Comparison of ENCODE assay signal across 11 cellular contexts in genomic region chr11:68506908-68507307, GRCh38. TPM values are rescaled to one million over a fixed set of nuclear protein-coding genes. Genes with fewer than 3 reads are reported as not detected.
A peak's percentile ranks its signal among the peaks of the same experiment; 100 is the strongest.
DNase-seq lines count a peak whose midpoint lies in the region; ATAC-seq, FAIRE-seq and TF ChIP-seq lines count a peak whose summit lies in the region.
"Had no signal": no experiment of that assay in that cellular context is flagged by ENCODE, and none has a peak within 500 bp of the region (broad histone marks: within the 10 kb centered on the region; RNA-seq: fewer than 3 reads in every experiment).

No MANE protein-coding gene starts in this region.

- H3K36me3 ChIP-seq in CD4-positive, CD25-positive, alpha-beta regulatory T cell (ENCODE audit: control insufficient read depth, insufficient read depth, low read length): peaks cover 7% of the 10 kb centered on the region

- peaks cover 22% of the 10 kb centered on the region for H3K36me3 Mint-ChIP-seq in CD4-positive, CD25-positive, alpha-beta regulatory T cell
- H3K36me3 Mint-ChIP-seq: WTC11 had no signal

- H3K4me3 Mint-ChIP-seq in CD4-positive, CD25-positive, alpha-beta regulatory T cell: peak overlapping the region in 3 of 4 donors; percentile 27 to 66 (median 41)
- H3K4me3 Mint-ChIP-seq: WTC11 had no signal

- no peak for FAIRE-seq in RCC 7860 (lab: Jason Lieb, UNC)

- peak in 1 of 3 donors; percentile 11 for DNase-seq in CD4-positive, CD25-positive, alpha-beta regulatory T cell
- DNase-seq in NCI-H69 (lab: John Stamatoyannopoulos, UW) (peak; percentile 45), fibroblast of the aortic adventitia (ENCODE audit: low read depth) (no peak), RCC 7860 (ENCODE audit: low spot score) (no peak), GM10248 (ENCODE audit: extremely low spot score) (no peak)
- DNase-seq: NCI-H510A, SJCRH30 had no signal

- H3K27ac Mint-ChIP-seq in CD4-positive, CD25-positive, alpha-beta regulatory T cell: peak overlapping the region in 1 of 3 donors; percentile 84
- H3K27ac Mint-ChIP-seq: WTC11 had no signal

- peak overlapping the region; percentile 27 for H3K4me3 ChIP-seq in CD4-positive, CD25-positive, alpha-beta regulatory T cell (ENCODE audit: low read depth, low read length)
- H3K4me3 ChIP-seq in fibroblast of the aortic adventitia (ENCODE audit: low read depth, low read length): no peak overlapping the region
- H3K4me3 ChIP-seq: SJCRH30 had no signal

- CTCF ChIA-PET in GM10248 (lab: Yijun Ruan, JAX): interaction anchor here (1.1 to 2.0 kb wide), 2 partner anchors 9 to 26 kb away, joined by 3 to 9 read pairs; no protein-coding TSS in a partner anchor

- no peak overlapping the region for H3K27ac ChIP-seq in CD4-positive, CD25-positive, alpha-beta regulatory T cell (ENCODE audit: insufficient read depth, low read length, poor library complexity, severe bottlenecking)
- H3K27ac ChIP-seq: SJCRH30 had no signal

- POLR2A ChIA-PET in GM10248 (lab: Yijun Ruan, JAX): no interaction called here

- peaks cover 46% of the 10 kb centered on the region for H3K4me1 ChIP-seq in CD4-positive, CD25-positive, alpha-beta regulatory T cell (ENCODE audit: control insufficient read depth, insufficient read depth, low read length, poor library complexity, severe bottlenecking)
- H3K4me1 ChIP-seq: SJCRH30 had no signal

- no peaks in the 10 kb centered on the region for H3K9me3 ChIP-seq in CD4-positive, CD25-positive, alpha-beta regulatory T cell (ENCODE audit: control insufficient read depth in 2 of 2, low read length in 2 of 2)
- H3K9me3 ChIP-seq: SJCRH30 had no signal

- ATAC-seq in CD4-positive, CD25-positive, alpha-beta regulatory T cell (ENCODE audit: low read depth in 2 of 2): no peak
- no peak for ATAC-seq in GM18498 (IDR thresholded peaks at IDR 0.05; ENCODE audit: unreplicated experiment)
- ATAC-seq: sciatic nerve, WTC11 had no signal

- no peaks in the 10 kb centered on the region for H3K27me3 ChIP-seq in CD4-positive, CD25-positive, alpha-beta regulatory T cell (ENCODE audit: control insufficient read depth, insufficient read depth, low read length)
- H3K27me3 ChIP-seq: SJCRH30 had no signal

- no peaks in the 10 kb centered on the region for H3K27me3 Mint-ChIP-seq in CD4-positive, CD25-positive, alpha-beta regulatory T cell

- TF ChIP-seq CTCF in GM12874 (IDR thresholded peaks at IDR 0.05; ENCODE audit: insufficient read depth, low read depth, low read length): 0 out of 2 replicates have a peak, but pooled peaks have one; percentile 5
- peak; percentile 18 for TF ChIP-seq CTCF in fibroblast of the aortic adventitia (IDR thresholded peaks at IDR 0.05; ENCODE audit: insufficient read depth, low read length)
- TF ChIP-seq CTCF in GM10248 (IDR thresholded peaks at IDR 0.05; ENCODE audit: control extremely low read depth, extremely low read depth, low read depth, missing control alignments): no peak

- peaks cover 55 to 89% (median 73%) of the 10 kb centered on the region in 4 donors for H3K4me1 Mint-ChIP-seq in CD4-positive, CD25-positive, alpha-beta regulatory T cell

- peaks cover 0 to 1% (median 0%) of the 10 kb centered on the region in 7 donors for H3K9me3 Mint-ChIP-seq in CD4-positive, CD25-positive, alpha-beta regulatory T cell
- H3K9me3 Mint-ChIP-seq: WTC11 had no signal

RNA-seq across cellular contexts. Expression of gene PPP6R3, which starts 46.4 kb away (rescaled TPM):
- 172 TPM for total RNA-seq in CD4-positive, CD25-positive, alpha-beta regulatory T cell
- polyA plus RNA-seq in CD4-positive, CD25-positive, alpha-beta regulatory T cell: 10 to 100 TPM; 46.7 to 54.5 (median 50.3) TPM
- 98.2 and 119 TPM in 2 replicates for total RNA-seq in fibroblast of the aortic adventitia (ENCODE audit: low replicate concordance)
